In genomic region chr2:165718811-165719210, GRCh38 we compare ENCODE assay signal across 22 cellular contexts.
A peak's percentile ranks its signal among the peaks of the same experiment; 100 is the strongest.
DNase-seq lines count a peak whose midpoint lies in the region; ATAC-seq and TF ChIP-seq lines count a peak whose summit lies in the region.
"Had no signal": no experiment of that assay in that cellular context is flagged by ENCODE, and none has a peak within 500 bp of the region (broad histone marks: within the 10 kb centered on the region; RNA-seq: fewer than 3 reads in every experiment).

No MANE protein-coding gene starts in this region.

- no peaks in the 10 kb centered on the region for H3K27me3 ChIP-seq in stomach

- WGBS in stomach, 5 donors: 10 to 45% (median 30%) methylated on average over 1 of the region's 1 CpG

- H3K4me3 ChIP-seq in stomach: no peak overlapping the region
- H3K4me3 ChIP-seq: GM23248 had no signal

- TF ChIP-seq EP300 in stomach (IDR thresholded peaks at IDR 0.05): no peak

- DNase-seq in Ammon's horn (ENCODE audit: low spot score) (peak; percentile 63), G401 (ENCODE audit: low spot score) (peak; percentile 27), globus pallidus (ENCODE audit: low spot score) (peak; percentile 73), pons (ENCODE audit: low spot score) (peak; percentile 74), EL (no peak), stomach (no peak)
- DNase-seq: Calu3; CD4-positive, alpha-beta memory T cell; DMS79 treated with DMSO at 0.1 percent for 48 hours; GM23248; HCEC 1CT; MM.1S; NCI-H1105 treated with DMSO at 0.1 percent for 48 hours; NCI-H1694; NCI-H2081 treated with DMSO at 0.1 percent for 48 hours; NCI-H510A; NCI-H82; PC-3; RPMI8226; SIG-M5 had no signal

- intact Hi-C loops in stomach (cut with DNase I; ENCODE audit: low total_unique reads): no loop called here

- in situ Hi-C loops in G401 (cut with HindIII; ENCODE audit: low sequenced_read_pairs): no loop called here

- ATAC-seq in HG02610 (IDR thresholded peaks at IDR 0.05; ENCODE audit: unreplicated experiment) (no peak), GM21390 (IDR thresholded peaks at IDR 0.05; ENCODE audit: unreplicated experiment) (no peak)
- ATAC-seq: PC-3 had no signal

- TF ChIP-seq POLR2A in stomach (IDR thresholded peaks at IDR 0.05): no peak

- H3K36me3 ChIP-seq in stomach: no peaks in the 10 kb centered on the region

- no peak for TF ChIP-seq CTCF in stomach (IDR thresholded peaks at IDR 0.05)

- no peaks in the 10 kb centered on the region for H3K4me1 ChIP-seq in stomach

- H3K9me3 ChIP-seq in stomach: no peaks in the 10 kb centered on the region

- H3K27ac ChIP-seq in stomach: no peak overlapping the region
- H3K27ac ChIP-seq: GM23248 had no signal

Comparison
In these comparisons a context has a peak if more than half of its experiments do, and no peak if none do; other contexts are left out.
1. DNase-seq: peak in Ammon's horn (single experiment), G401 (single experiment), globus pallidus (single experiment) and pons (single experiment); none in EL (single experiment) and stomach (single experiment).